ENCODE assay signal across 9 cellular contexts in genomic region chr12:132491349-132491663, GRCh38. TPM values are rescaled to one million over a fixed set of nuclear protein-coding genes. Genes with fewer than 3 reads are reported as not detected.
DNase-seq lines count a peak whose midpoint lies in the region; ATAC-seq, FAIRE-seq and TF ChIP-seq lines count a peak whose summit lies in the region.
"Had no signal": no experiment of that assay in that cellular context is flagged by ENCODE, and none has a peak within 500 bp of the region (broad histone marks: within the 10 kb centered on the region; RNA-seq: fewer than 3 reads in every experiment).

No MANE protein-coding gene starts in this region.

- no peak overlapping the region for H2AK5ac ChIP-seq in H1 (ENCODE audit: low read depth, low read length)

- peak overlapping the region; percentile 91 for H3K27ac Mint-ChIP-seq in CD4-positive, alpha-beta T cell

- no peak overlapping the region for H3K4ac ChIP-seq in H1 (replicated peaks; ENCODE audit: insufficient read length, low read depth, low read length)

- H4K91ac ChIP-seq in H1 (replicated peaks; ENCODE audit: insufficient read length, low read length), result no peak overlapping the region

- H3K27me3 ChIP-seq in CD4-positive, alpha-beta T cell (ENCODE audit: control insufficient read depth, insufficient read depth, low read length), result no peaks in the 10 kb centered on the region
- peaks cover 6 to 47% (median 32%) of the 10 kb centered on the region in 4 experiments; a peak in 6 of 7 replicates for H3K27me3 ChIP-seq in H1 (replicated peaks in 1 of 4; ENCODE audit: control insufficient read depth in 3 of 4, extremely low read depth in 1 of 4, insufficient read depth in 3 of 4, low read length in 3 of 4)
- H3K27me3 ChIP-seq in neuron (ENCODE audit: insufficient read depth, low read length), result peaks cover 20% of the 10 kb centered on the region

- peaks cover 0 to 14% (median 1%) of the 10 kb centered on the region in 4 experiments; a peak in 3 of 7 replicates for H3K4me1 ChIP-seq in H1 (replicated peaks in 1 of 4; ENCODE audit: control insufficient read depth in 3 of 4, insufficient read depth in 4 of 4, low read length in 3 of 4)
- peaks cover 47% of the 10 kb centered on the region for H3K4me1 ChIP-seq in neuron (ENCODE audit: insufficient read depth, low read length)

- no peaks in the 10 kb centered on the region for H3K9me3 ChIP-seq in CD4-positive, alpha-beta T cell (ENCODE audit: control insufficient read depth, low read length)
- no peaks in the 10 kb centered on the region for H3K9me3 ChIP-seq in H1 (ENCODE audit: insufficient read depth in 2 of 2, low read depth in 1 of 2, low read length in 1 of 2)
- no peaks in the 10 kb centered on the region for H3K9me3 ChIP-seq in neuron (ENCODE audit: low read length)

- POLR2A ChIA-PET in CD4-positive, alpha-beta T cell (lab: Charles Lee), result interaction anchor here (1.5 kb wide), 1 partner anchor 59 kb away, joined by 3 read pairs; no protein-coding TSS in a partner anchor
- POLR2A ChIA-PET in H1 (lab: Charles Lee; ENCODE audit: partially characterized antibody), result interaction anchor here (0.6 to 1.7 kb wide), 2 partner anchors 11 to 17 kb away, joined by 3 to 4 read pairs; no protein-coding TSS in a partner anchor

- peaks cover 10% of the 10 kb centered on the region; the same call in 1 of the 2 replicates for H3K23me2 ChIP-seq in H1 (ENCODE audit: low read depth, low read length)

- no peak overlapping the region for H4K5ac ChIP-seq in H1 (ENCODE audit: insufficient read length, low read depth, low read length)

- peaks cover 44 to 49% of the 10 kb centered on the region in 2 experiments for H4K20me1 ChIP-seq in H1 (replicated peaks in 1 of 2; ENCODE audit: control insufficient read depth in 1 of 2, insufficient read depth in 2 of 2, low read length in 2 of 2)

- H3K18ac ChIP-seq in H1 (ENCODE audit: extremely low read depth, low read length), result no peak overlapping the region

- no peak overlapping the region for H2BK12ac ChIP-seq in H1 (ENCODE audit: low read depth, low read length)

- no peak overlapping the region for H4K8ac ChIP-seq in H1 (ENCODE audit: extremely low read depth, insufficient read depth, low read length)

- no peak for ATAC-seq in CD4-positive, alpha-beta T cell (ENCODE audit: poor library complexity)
- ATAC-seq in GM19328 (IDR thresholded peaks at IDR 0.05; ENCODE audit: unreplicated experiment) (no peak), GM21423 (IDR thresholded peaks at IDR 0.05; ENCODE audit: unreplicated experiment) (no peak)

- H3K4me1 Mint-ChIP-seq in CD4-positive, alpha-beta T cell (ENCODE audit: low read depth), result peaks cover 72% of the 10 kb centered on the region

- H3K4me2 ChIP-seq in H1 (ENCODE audit: insufficient read depth in 1 of 2, low read depth in 2 of 2, low read length in 2 of 2), result peak overlapping the region; percentile 84 to 91

- no peak overlapping the region for H3K56ac ChIP-seq in H1 (replicated peaks; ENCODE audit: insufficient read length, low read depth, low read length)

- H2BK15ac ChIP-seq in H1 (ENCODE audit: low read length), result no peak overlapping the region

- no peaks in the 10 kb centered on the region for H3K36me3 ChIP-seq in H1 (ENCODE audit: control insufficient read depth in 2 of 4, insufficient read depth in 4 of 4, low read length in 3 of 4)
- peaks cover 2% of the 10 kb centered on the region for H3K36me3 ChIP-seq in neuron (ENCODE audit: insufficient read depth, low read length)

- WGBS in H1 (ENCODE audit: extremely low coverage in 1 of 2, insufficient coverage in 1 of 2, insufficient read length in 1 of 2, insufficient replicate concordance in 2 of 2, low coverage in 1 of 2, low lambda C conversion rate in 2 of 2, missing lambda C conversion rate in 1 of 2), 2 experiments, result 89% methylated on average over 6 of the region's 6 CpGs; no CpG with 5 or more reads in 1 of the 2 experiments

- H3K14ac ChIP-seq in H1 (ENCODE audit: insufficient read length), result no peak overlapping the region

- peaks cover 0 to 53% of the 10 kb centered on the region in 2 experiments; a peak in 3 of 4 replicates for H3K79me2 ChIP-seq in H1 (ENCODE audit: control insufficient read depth in 1 of 2, insufficient read depth in 2 of 2, low read length in 2 of 2)

- H3K79me1 ChIP-seq in H1 (ENCODE audit: low read depth, low read length), result peaks cover 24% of the 10 kb centered on the region

- peak overlapping the region in 1 of 4 experiments; percentile 34; a peak in 1 of 7 replicates for H3K9ac ChIP-seq in H1 (replicated peaks in 1 of 4; ENCODE audit: extremely low read depth in 1 of 4, low read depth in 3 of 4, low read length in 3 of 4)

- no peak for TF ChIP-seq POLR2A in H1 (IDR thresholded peaks at IDR 0.05; ENCODE audit: control extremely low read depth in 1 of 2, low read depth in 2 of 2, low read length in 2 of 2)
- TF ChIP-seq POLR2A in erythroblast (IDR thresholded peaks at IDR 0.05; ENCODE audit: low read length), result no peak

- peak overlapping the region; percentile 91 for H3K4me3 Mint-ChIP-seq in CD4-positive, alpha-beta T cell

- H2AFZ ChIP-seq in H1 (ENCODE audit: low read length) (no peak overlapping the region), neuron (ENCODE audit: low read depth, low read length) (no peak overlapping the region)

- no peaks in the 10 kb centered on the region for H3K27me3 Mint-ChIP-seq in CD4-positive, alpha-beta T cell

- H3K27ac ChIP-seq in CD4-positive, alpha-beta T cell (ENCODE audit: low read depth, low read length), result no peak overlapping the region
- no peak overlapping the region for H3K27ac ChIP-seq in H1 (ENCODE audit: low read depth, low read length)

- no peak for TF ChIP-seq RAD21 in H1 (IDR thresholded peaks at IDR 0.05 in 1 of 2, conservative IDR thresholded peaks at IDR 0.05 in 1 of 2; ENCODE audit: low read depth in 2 of 2, low read length in 2 of 2)

- peaks cover 14% of the 10 kb centered on the region for H3K36me3 Mint-ChIP-seq in CD4-positive, alpha-beta T cell (ENCODE audit: low read depth)

- CTCF ChIA-PET in CD4-positive, alpha-beta T cell (lab: Charles Lee), result no interaction called here
- CTCF ChIA-PET in H1 (lab: Charles Lee; ENCODE audit: partially characterized antibody), result interaction anchor here (1.1 kb wide), 1 partner anchor 70 kb away, joined by 4 read pairs; no protein-coding TSS in a partner anchor

- TF ChIP-seq CTCF in CD4-positive, alpha-beta T cell (IDR thresholded peaks at IDR 0.05), result no peak
- TF ChIP-seq CTCF in H1 (IDR thresholded peaks at IDR 0.05; ENCODE audit: control extremely low read depth in 1 of 3, insufficient read depth in 1 of 3, low read depth in 1 of 3, low read length in 3 of 3), result no peak

- no peak overlapping the region for H2BK20ac ChIP-seq in H1 (ENCODE audit: low read length)

- no peak overlapping the region for H2BK120ac ChIP-seq in H1 (replicated peaks; ENCODE audit: low read depth, low read length)

- H2BK5ac ChIP-seq in H1 (ENCODE audit: low read depth, low read length), result no peak overlapping the region

- no peak for FAIRE-seq in H1 (lab: Jason Lieb, UNC)
- FAIRE-seq: TTC549 had no signal

- H3K9me3 Mint-ChIP-seq in CD4-positive, alpha-beta T cell, result no peaks in the 10 kb centered on the region

- intact Hi-C loops in CD4-positive, alpha-beta T cell (cut with DNase I, micrococcal nuclease), result no loop called here

- H3K4me3 ChIP-seq in H1 (ENCODE audit: extremely low read depth in 1 of 4, insufficient read depth in 2 of 4, low read depth in 3 of 4, low read length in 4 of 4), result peak overlapping the region in 3 of 4 experiments; percentile 46 to 72 (median 56); a peak in 6 of 8 replicates
- peak overlapping the region; percentile 66 for H3K4me3 ChIP-seq in neuron (ENCODE audit: low read length)

- no peak overlapping the region for H3K23ac ChIP-seq in H1 (ENCODE audit: insufficient read length)

- TF ChIP-seq EP300 in H1 (IDR thresholded peaks at IDR 0.05; ENCODE audit: borderline replicate concordance in 1 of 2, low read depth in 2 of 2, low read length in 2 of 2), result no peak

- no peak for DNase-seq in CD4-positive, alpha-beta T cell
- DNase-seq in NCI-H69 (lab: John Stamatoyannopoulos, UW) (peak; percentile 40), H1 (ENCODE audit: low read depth in 1 of 2, low spot score in 2 of 2) (no peak), NCI-H1092 (lab: John Stamatoyannopoulos, UW) (no peak), erythroblast (lab: John Stamatoyannopoulos, UW) (no peak)

TF ChIP-seq in H1, 55 proteins besides CTCF, POLR2A, EP300 and RAD21 (continues in another document):
- TF ChIP-seq SP1 (IDR thresholded peaks at IDR 0.05; ENCODE audit: low read depth, low read length), result no peak
- TF ChIP-seq RFX5 (IDR thresholded peaks at IDR 0.05; ENCODE audit: borderline replicate concordance, low read depth, low read length), result no peak
- no peak for TF ChIP-seq RXRA (IDR thresholded peaks at IDR 0.05; ENCODE audit: insufficient read depth, low read depth, low read length)
- no peak for TF ChIP-seq SUZ12 (IDR thresholded peaks at IDR 0.05; ENCODE audit: low read length)
- no peak for TF ChIP-seq CHD1 (IDR thresholded peaks at IDR 0.05; ENCODE audit: low read depth, low read length)

RNA-seq across cellular contexts. Expression of gene FBRSL1, which starts 1.4 kb away (rescaled TPM):
- total RNA-seq in CD4-positive, alpha-beta T cell, result 10 to 100 TPM; 75.8 to 80.7 TPM
- total RNA-seq in H1 (2021; fragmentation: NEBNext Ultra II Directional; extraction: Animal tissue kit (Norgen Biotek cat#: 25700)), result 109 and 123 TPM in 2 replicates
- 18.4 and 78.9 TPM in 2 replicates for polyA plus RNA-seq in H1 (2011; rRNA removed)
- polyA plus RNA-seq in H1 (2011; cell fraction: cytosol; rRNA removed), result 13.8 TPM
- polyA plus RNA-seq in H1 (2011; cell fraction: nucleus; rRNA removed), result 51.7 TPM
- polyA plus RNA-seq in H1 (2012, experiment 1 of 2), result 70.6 to 100 TPM (median 74.4 TPM) in 4 replicates
- polyA plus RNA-seq in H1 (2012, experiment 2 of 2), result 111 TPM
- 79.0 TPM for polyA plus RNA-seq in H1 (2013, experiment 1 of 2)
- 73.0 TPM for polyA plus RNA-seq in H1 (2013, experiment 2 of 2)
- polyA minus RNA-seq in H1 (2011; rRNA and poly(A)+ RNA removed), result 1.7 and 39.3 TPM in 2 replicates
- 52.3 TPM for polyA minus RNA-seq in H1 (2011; cell fraction: cytosol; rRNA and poly(A)+ RNA removed)
- 28.5 TPM for polyA minus RNA-seq in H1 (2011; cell fraction: nucleus; rRNA and poly(A)+ RNA removed)
